Comparison of ENCODE assay signal across 1 cellular context in genomic region chr2:73896362-73897239, GRCh38.
TF ChIP-seq lines count a peak whose summit lies in the region.

No MANE protein-coding gene starts in this region.

TF ChIP-seq in WTC11, 78 proteins besides CTCF, POLR2A, EP300 and RAD21 (continued from another document):
- TF ChIP-seq, protein P1, sequence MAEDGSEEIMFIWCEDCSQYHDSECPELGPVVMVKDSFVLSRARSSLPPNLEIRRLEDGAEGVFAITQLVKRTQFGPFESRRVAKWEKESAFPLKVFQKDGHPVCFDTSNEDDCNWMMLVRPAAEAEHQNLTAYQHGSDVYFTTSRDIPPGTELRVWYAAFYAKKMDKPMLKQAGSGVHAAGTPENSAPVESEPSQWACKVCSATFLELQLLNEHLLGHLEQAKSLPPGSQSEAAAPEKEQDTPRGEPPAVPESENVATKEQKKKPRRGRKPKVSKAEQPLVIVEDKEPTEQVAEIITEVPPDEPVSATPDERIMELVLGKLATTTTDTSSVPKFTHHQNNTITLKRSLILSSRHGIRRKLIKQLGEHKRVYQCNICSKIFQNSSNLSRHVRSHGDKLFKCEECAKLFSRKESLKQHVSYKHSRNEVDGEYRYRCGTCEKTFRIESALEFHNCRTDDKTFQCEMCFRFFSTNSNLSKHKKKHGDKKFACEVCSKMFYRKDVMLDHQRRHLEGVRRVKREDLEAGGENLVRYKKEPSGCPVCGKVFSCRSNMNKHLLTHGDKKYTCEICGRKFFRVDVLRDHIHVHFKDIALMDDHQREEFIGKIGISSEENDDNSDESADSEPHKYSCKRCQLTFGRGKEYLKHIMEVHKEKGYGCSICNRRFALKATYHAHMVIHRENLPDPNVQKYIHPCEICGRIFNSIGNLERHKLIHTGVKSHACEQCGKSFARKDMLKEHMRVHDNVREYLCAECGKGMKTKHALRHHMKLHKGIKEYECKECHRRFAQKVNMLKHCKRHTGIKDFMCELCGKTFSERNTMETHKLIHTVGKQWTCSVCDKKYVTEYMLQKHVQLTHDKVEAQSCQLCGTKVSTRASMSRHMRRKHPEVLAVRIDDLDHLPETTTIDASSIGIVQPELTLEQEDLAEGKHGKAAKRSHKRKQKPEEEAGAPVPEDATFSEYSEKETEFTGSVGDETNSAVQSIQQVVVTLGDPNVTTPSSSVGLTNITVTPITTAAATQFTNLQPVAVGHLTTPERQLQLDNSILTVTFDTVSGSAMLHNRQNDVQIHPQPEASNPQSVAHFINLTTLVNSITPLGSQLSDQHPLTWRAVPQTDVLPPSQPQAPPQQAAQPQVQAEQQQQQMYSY (CRISPR knock-in tag; IDR thresholded peaks at IDR 0.05), result no peak
- TF ChIP-seq ZNF232 (CRISPR knock-in tag; IDR thresholded peaks at IDR 0.05) (no peak), ESRRA (CRISPR knock-in tag; IDR thresholded peaks at IDR 0.05; ENCODE audit: borderline replicate concordance) (no peak), CREM (CRISPR knock-in tag; IDR thresholded peaks at IDR 0.05) (no peak)
- TF ChIP-seq, protein P2, sequence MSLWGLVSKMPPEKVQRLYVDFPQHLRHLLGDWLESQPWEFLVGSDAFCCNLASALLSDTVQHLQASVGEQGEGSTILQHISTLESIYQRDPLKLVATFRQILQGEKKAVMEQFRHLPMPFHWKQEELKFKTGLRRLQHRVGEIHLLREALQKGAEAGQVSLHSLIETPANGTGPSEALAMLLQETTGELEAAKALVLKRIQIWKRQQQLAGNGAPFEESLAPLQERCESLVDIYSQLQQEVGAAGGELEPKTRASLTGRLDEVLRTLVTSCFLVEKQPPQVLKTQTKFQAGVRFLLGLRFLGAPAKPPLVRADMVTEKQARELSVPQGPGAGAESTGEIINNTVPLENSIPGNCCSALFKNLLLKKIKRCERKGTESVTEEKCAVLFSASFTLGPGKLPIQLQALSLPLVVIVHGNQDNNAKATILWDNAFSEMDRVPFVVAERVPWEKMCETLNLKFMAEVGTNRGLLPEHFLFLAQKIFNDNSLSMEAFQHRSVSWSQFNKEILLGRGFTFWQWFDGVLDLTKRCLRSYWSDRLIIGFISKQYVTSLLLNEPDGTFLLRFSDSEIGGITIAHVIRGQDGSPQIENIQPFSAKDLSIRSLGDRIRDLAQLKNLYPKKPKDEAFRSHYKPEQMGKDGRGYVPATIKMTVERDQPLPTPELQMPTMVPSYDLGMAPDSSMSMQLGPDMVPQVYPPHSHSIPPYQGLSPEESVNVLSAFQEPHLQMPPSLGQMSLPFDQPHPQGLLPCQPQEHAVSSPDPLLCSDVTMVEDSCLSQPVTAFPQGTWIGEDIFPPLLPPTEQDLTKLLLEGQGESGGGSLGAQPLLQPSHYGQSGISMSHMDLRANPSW (CRISPR knock-in tag; conservative IDR thresholded peaks at IDR 0.05; ENCODE audit: low read depth), result no peak
- TF ChIP-seq, protein P3, sequence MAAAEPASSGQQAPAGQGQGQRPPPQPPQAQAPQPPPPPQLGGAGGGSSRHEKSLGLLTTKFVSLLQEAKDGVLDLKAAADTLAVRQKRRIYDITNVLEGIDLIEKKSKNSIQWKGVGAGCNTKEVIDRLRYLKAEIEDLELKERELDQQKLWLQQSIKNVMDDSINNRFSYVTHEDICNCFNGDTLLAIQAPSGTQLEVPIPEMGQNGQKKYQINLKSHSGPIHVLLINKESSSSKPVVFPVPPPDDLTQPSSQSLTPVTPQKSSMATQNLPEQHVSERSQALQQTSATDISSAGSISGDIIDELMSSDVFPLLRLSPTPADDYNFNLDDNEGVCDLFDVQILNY (CRISPR knock-in tag; IDR thresholded peaks at IDR 0.05), result no peak
